In genomic region chr1:168552961-168553360, GRCh38 we compare ENCODE assay signal across 2 cellular contexts.
TF ChIP-seq lines count a peak whose summit lies in the region.

No MANE protein-coding gene starts in this region.

TF ChIP-seq in HepG2, 621 proteins besides CTCF, POLR2A, EP300 and RAD21:
- no peak for TF ChIP-seq PATZ1 (CRISPR knock-in tag; IDR thresholded peaks at IDR 0.05)
- no peak for TF ChIP-seq LBX2 (CRISPR knock-in tag; IDR thresholded peaks at IDR 0.05; ENCODE audit: borderline replicate concordance)
- TF ChIP-seq MXD4 (CRISPR knock-in tag; IDR thresholded peaks at IDR 0.05) = no peak
- TF ChIP-seq RBFOX2 (IDR thresholded peaks at IDR 0.05; ENCODE audit: low read depth, low read length) = no peak
- TF ChIP-seq RFXANK (CRISPR knock-in tag; IDR thresholded peaks at IDR 0.05) = no peak
- TF ChIP-seq, protein P1, sequence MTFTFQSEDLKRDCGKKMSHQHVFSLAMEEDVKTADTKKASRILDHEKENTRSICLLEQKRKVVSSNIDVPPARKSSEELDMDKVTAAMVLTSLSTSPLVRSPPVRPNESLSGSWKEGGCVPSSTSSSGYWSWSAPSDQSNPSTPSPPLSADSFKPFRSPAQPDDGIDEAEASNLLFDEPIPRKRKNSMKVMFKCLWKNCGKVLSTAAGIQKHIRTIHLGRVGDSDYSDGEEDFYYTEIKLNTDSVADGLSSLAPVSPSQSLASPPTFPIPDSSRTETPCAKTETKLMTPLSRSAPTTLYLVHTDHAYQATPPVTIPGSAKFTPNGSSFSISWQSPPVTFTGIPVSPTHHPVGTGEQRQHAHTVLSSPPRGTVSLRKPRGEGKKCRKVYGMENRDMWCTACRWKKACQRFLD (CRISPR knock-in tag; IDR thresholded peaks at IDR 0.05; ENCODE audit: borderline replicate concordance) = no peak
- no peak for TF ChIP-seq ZNF318 (CRISPR knock-in tag; IDR thresholded peaks at IDR 0.05)
- TF ChIP-seq NR2C2 (CRISPR knock-in tag; IDR thresholded peaks at IDR 0.05; ENCODE audit: borderline replicate concordance) = no peak

TF ChIP-seq in SK-N-SH treated with all-trans-retinoic acid at 6 μM for 48 hours, 23 proteins besides CTCF, POLR2A, EP300 and RAD21 (continued from another document):
- TF ChIP-seq POU6F1 (CRISPR knock-in tag; IDR thresholded peaks at IDR 0.05; ENCODE audit: borderline replicate concordance, low read depth) (no peak), ZFP3 (CRISPR knock-in tag; IDR thresholded peaks at IDR 0.05) (no peak), ZNF565 (CRISPR knock-in tag; conservative IDR thresholded peaks at IDR 0.05; ENCODE audit: low read depth) (no peak), OSR1 (CRISPR knock-in tag; IDR thresholded peaks at IDR 0.05) (no peak), TOX (CRISPR knock-in tag; IDR thresholded peaks at IDR 0.05; ENCODE audit: borderline replicate concordance) (no peak), TSHZ2 (CRISPR knock-in tag; IDR thresholded peaks at IDR 0.05) (no peak), ZNF70 (CRISPR knock-in tag; IDR thresholded peaks at IDR 0.05) (no peak), PPARA (CRISPR knock-in tag; IDR thresholded peaks at IDR 0.05; ENCODE audit: borderline replicate concordance) (no peak), CREB5 (CRISPR knock-in tag; IDR thresholded peaks at IDR 0.05; ENCODE audit: low read depth) (no peak)
